8 cellular contexts compared by ENCODE assay signal in the genomic region with DNA sequence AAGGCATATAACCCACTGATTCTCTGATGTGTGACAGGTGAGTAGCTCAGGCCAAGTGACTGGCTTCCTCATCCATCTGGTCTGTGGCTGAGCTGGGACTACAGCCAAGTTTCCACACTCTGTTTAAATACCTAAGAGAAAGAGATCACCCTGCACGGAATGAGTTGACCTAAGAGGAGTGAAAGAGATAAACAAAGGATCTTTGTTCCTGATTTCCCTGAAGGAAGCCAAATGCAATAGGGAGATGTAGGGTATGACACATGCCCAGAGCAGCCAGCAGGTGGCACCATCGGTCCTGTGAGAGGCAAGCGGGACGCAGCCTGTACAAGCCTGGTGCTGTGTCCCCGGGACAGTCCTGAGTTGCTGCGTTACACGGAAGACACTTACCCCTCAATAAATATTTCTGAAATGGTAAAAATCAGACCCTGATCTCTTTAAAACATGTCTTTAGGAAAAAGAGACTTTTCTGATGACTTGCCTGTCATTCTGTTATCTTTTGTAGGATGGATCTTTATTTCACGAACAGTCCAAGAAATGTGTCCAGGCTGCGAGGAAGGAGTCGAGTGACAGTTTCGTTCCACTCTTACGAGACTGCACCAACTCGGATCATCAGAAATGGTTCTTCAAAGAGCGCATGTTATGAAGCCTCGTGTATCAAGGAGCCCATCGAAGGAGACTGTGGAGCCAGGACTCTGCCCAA. TPM values are rescaled to one million over a fixed set of nuclear protein-coding genes. Genes with fewer than 3 reads are reported as not detected.
DNase-seq lines count a peak whose midpoint lies in the region; ATAC-seq and TF ChIP-seq lines count a peak whose summit lies in the region.

No MANE protein-coding gene starts in this region.

- BruUV-seq in Caco-2 (replicated peaks; lab: Mats Ljungman, UMichigan) (no TSS peak), IMR-90 (replicated peaks; lab: Mats Ljungman, UMichigan) (no TSS peak)

- H3K9me3 Mint-ChIP-seq in Caco-2 (ENCODE audit: unreplicated experiment) = no peaks in the 10 kb centered on the region
- no peaks in the 10 kb centered on the region for H3K9me3 Mint-ChIP-seq in natural killer cell treated with Interleukin-12 subunit alpha and Interleukin-12 subunit beta and Interleukin-15 and Interleukin-18, amount 100 ng/mL, for 72 hours
- no peaks in the 10 kb centered on the region for H3K9me3 Mint-ChIP-seq in stimulated activated effector memory CD8-positive, alpha-beta T cell treated with anti-CD3 and anti-CD28 coated beads, Interleukin-12 subunit alpha, Interleukin-12 subunit beta, amount 100 ng/mL, for 72 hours

- in situ Hi-C loops in IMR-90 (cut with MboI; ENCODE audit: low sequenced_read_pairs) = no loop called here

- TF ChIP-seq CTCF in Caco-2 (IDR thresholded peaks at IDR 0.05; ENCODE audit: insufficient read depth in 1 of 2, low read depth in 1 of 2, low read length in 1 of 2, severe bottlenecking in 1 of 2, unreplicated experiment in 1 of 2) (peak; percentile 92 to 94), IMR-90 (conservative IDR thresholded peaks at IDR 0.05; ENCODE audit: low read depth, low read length) (peak; percentile 93), fibroblast of lung (conservative IDR thresholded peaks at IDR 0.05 in 1 of 2, IDR thresholded peaks at IDR 0.05 in 1 of 2; ENCODE audit: low read depth in 1 of 2, low read length in 2 of 2) (peak; percentile 88 to 96)

- 38% methylated on average over 8 of the region's 16 CpGs; no CpG with 5 or more reads in 1 of the 2 experiments for WGBS in IMR-90 (ENCODE audit: extremely low coverage in 2 of 2, insufficient read length in 1 of 2), 2 experiments

- H3K18ac ChIP-seq in IMR-90 (ENCODE audit: low read depth, low read length) = peak overlapping the region; percentile 81

- H2BK5ac ChIP-seq in IMR-90 (ENCODE audit: low read depth, low read length, poor library complexity, severe bottlenecking) = peak overlapping the region; percentile 28

- peak; percentile 94 for TF ChIP-seq RAD21 in IMR-90 (IDR thresholded peaks at IDR 0.05; ENCODE audit: low read length)

- ATAC-seq in GM21381 (IDR thresholded peaks at IDR 0.05; ENCODE audit: unreplicated experiment) = peak; percentile 89
- ATAC-seq in IMR-90 (ENCODE audit: low read depth) = peak; percentile 99
- peak; percentile 89 to 93 for ATAC-seq in natural killer cell treated with Interleukin-12 subunit alpha and Interleukin-12 subunit beta and Interleukin-15 and Interleukin-18, amount 100 ng/mL, for 72 hours
- ATAC-seq in stimulated activated effector memory CD8-positive, alpha-beta T cell treated with anti-CD3 and anti-CD28 coated beads, Interleukin-12 subunit alpha, Interleukin-12 subunit beta, amount 100 ng/mL, for 72 hours = peak; percentile 90

- peaks cover 23% of the 10 kb centered on the region for H3K4me1 Mint-ChIP-seq in Caco-2 (ENCODE audit: low read depth, unreplicated experiment)
- peaks cover 5 to 8% of the 10 kb centered on the region in 2 donors for H3K4me1 Mint-ChIP-seq in natural killer cell treated with Interleukin-12 subunit alpha and Interleukin-12 subunit beta and Interleukin-15 and Interleukin-18, amount 100 ng/mL, for 72 hours (ENCODE audit: low read depth in 2 of 2)
- peaks cover 10% of the 10 kb centered on the region for H3K4me1 Mint-ChIP-seq in stimulated activated effector memory CD8-positive, alpha-beta T cell treated with anti-CD3 and anti-CD28 coated beads, Interleukin-12 subunit alpha, Interleukin-12 subunit beta, amount 100 ng/mL, for 72 hours

- peak overlapping the region; percentile 93 for H3K14ac ChIP-seq in IMR-90 (replicated peaks; ENCODE audit: low read depth, low read length)

- no peak overlapping the region for H3K4me3 ChIP-seq in Caco-2 (ENCODE audit: low read depth, low read length)
- H3K4me3 ChIP-seq in IMR-90 (ENCODE audit: insufficient read depth, low read depth, low read length) = peak overlapping the region; percentile 2; the same call in 1 of the 2 replicates
- peak overlapping the region in 2 of 4 experiments; percentile 42 to 58 for H3K4me3 ChIP-seq in fibroblast of lung (replicated peaks in 1 of 4; ENCODE audit: control extremely low read depth in 1 of 4, insufficient read depth in 1 of 4, low read depth in 3 of 4, low read length in 4 of 4)

- H3K56ac ChIP-seq in IMR-90 (ENCODE audit: extremely low read depth, insufficient read depth, low read length) = 0 out of 2 replicates have a peak overlapping the region, but pooled peaks have one; percentile 7

- no peaks in the 10 kb centered on the region for H3K36me3 Mint-ChIP-seq in Caco-2 (ENCODE audit: insufficient read depth, unreplicated experiment)
- H3K36me3 Mint-ChIP-seq in natural killer cell treated with Interleukin-12 subunit alpha and Interleukin-12 subunit beta and Interleukin-15 and Interleukin-18, amount 100 ng/mL, for 72 hours = no peaks in the 10 kb centered on the region
- H3K36me3 Mint-ChIP-seq in stimulated activated effector memory CD8-positive, alpha-beta T cell treated with anti-CD3 and anti-CD28 coated beads, Interleukin-12 subunit alpha, Interleukin-12 subunit beta, amount 100 ng/mL, for 72 hours = no peaks in the 10 kb centered on the region

- peak overlapping the region; percentile 81 for H3K4ac ChIP-seq in IMR-90 (ENCODE audit: low read depth, low read length)

- DNase-seq in Caco-2 (peak; percentile 88), IMR-90 (peak; percentile 98), fibroblast of lung (ENCODE audit: low read depth in 2 of 2) (peak; percentile 89 to 92)
- DNase-seq in activated T-cell treated with anti-CD3 and anti-CD28 coated beads, Interleukin-2, amount 50 U/mL, for 48 hours = peak; percentile 81 to 85
- DNase-seq in natural killer cell treated with Interleukin-12 subunit alpha and Interleukin-12 subunit beta and Interleukin-15 and Interleukin-18, amount 100 ng/mL, for 72 hours (ENCODE audit: low spot score) = peak; percentile 84
- peak; percentile 64 to 81 for DNase-seq in stimulated activated effector memory CD8-positive, alpha-beta T cell treated with anti-CD3 and anti-CD28 coated beads, Interleukin-12 subunit alpha, Interleukin-12 subunit beta, amount 100 ng/mL, for 72 hours (ENCODE audit: low spot score in 2 of 2)

- peak overlapping the region; percentile 64 for H2BK20ac ChIP-seq in IMR-90 (ENCODE audit: low read depth, low read length)

- POLR2A ChIA-PET in Caco-2 (lab: Charles Lee) (interaction anchor here (0.5 kb wide), 1 partner anchor 149 kb away, joined by 3 read pairs; no protein-coding TSS in a partner anchor), IMR-90 (lab: Charles Lee; ENCODE audit: unreplicated experiment) (no interaction called here)

- TF ChIP-seq POLR2A in IMR-90 (IDR thresholded peaks at IDR 0.05; ENCODE audit: low read depth, low read length) = no peak

- no peaks in the 10 kb centered on the region for H3K27me3 Mint-ChIP-seq in Caco-2 (ENCODE audit: insufficient read depth, unreplicated experiment)
- no peaks in the 10 kb centered on the region for H3K27me3 Mint-ChIP-seq in natural killer cell treated with Interleukin-12 subunit alpha and Interleukin-12 subunit beta and Interleukin-15 and Interleukin-18, amount 100 ng/mL, for 72 hours

- peak overlapping the region; percentile 54 for H4K5ac ChIP-seq in IMR-90 (ENCODE audit: low read depth, low read length)

- H3K9ac ChIP-seq in IMR-90 (ENCODE audit: low read depth, low read length) = peak overlapping the region; percentile 52
- H3K9ac ChIP-seq in fibroblast of lung (ENCODE audit: insufficient read depth, low read length) = no peak overlapping the region

- H2BK120ac ChIP-seq in IMR-90 (ENCODE audit: low read depth, low read length) = peak overlapping the region; percentile 84

- intact Hi-C loops in Caco-2 (cut with micrococcal nuclease; ENCODE audit: unreplicated experiment) (loop anchor here (1.0 kb wide), 3 partner anchors 127 to 292 kb away; no protein-coding TSS in a partner anchor), IMR-90 (cut with micrococcal nuclease) (loop anchor here (1.0 to 2.0 kb wide), 4 partner anchors 151 to 534 kb away; a partner anchor contains a TSS)

- CTCF ChIA-PET in Caco-2 (lab: Charles Lee) (interaction anchor here (0.6 to 1.6 kb wide), 5 partner anchors 40 to 293 kb away, joined by 3 to 12 read pairs (median 4); no protein-coding TSS in a partner anchor), IMR-90 (lab: Yijun Ruan, JAX) (interaction anchor here (0.6 to 1.8 kb wide), 12 partner anchors 11 to 288 kb away, joined by 3 to 6 read pairs (median 3); no protein-coding TSS in a partner anchor)

- no peak overlapping the region for H3K27ac Mint-ChIP-seq in Caco-2 (ENCODE audit: unreplicated experiment)
- no peak overlapping the region for H3K27ac Mint-ChIP-seq in natural killer cell treated with Interleukin-12 subunit alpha and Interleukin-12 subunit beta and Interleukin-15 and Interleukin-18, amount 100 ng/mL, for 72 hours
- H3K27ac Mint-ChIP-seq in stimulated activated effector memory CD8-positive, alpha-beta T cell treated with anti-CD3 and anti-CD28 coated beads, Interleukin-12 subunit alpha, Interleukin-12 subunit beta, amount 100 ng/mL, for 72 hours = no peak overlapping the region

- H3K4me2 ChIP-seq in IMR-90 (ENCODE audit: low read depth, low read length) = peak overlapping the region; percentile 74
- peak overlapping the region; percentile 55 for H3K4me2 ChIP-seq in fibroblast of lung (ENCODE audit: extremely low read depth, insufficient read depth, low read length)

- no peaks in the 10 kb centered on the region for H3K79me1 ChIP-seq in IMR-90 (ENCODE audit: low read depth in 1 of 2, low read length in 2 of 2)

- peak overlapping the region; percentile 18 for H2AK9ac ChIP-seq in IMR-90 (replicated peaks; ENCODE audit: low read depth, low read length, poor library complexity)

- dilution Hi-C loops in IMR-90 (cut with HindIII; ENCODE audit: low sequenced_read_pairs, unreplicated experiment) = loop anchor here (25.0 kb wide), 1 partner anchor 289 kb away; no protein-coding TSS in a partner anchor

- H3K4me3 Mint-ChIP-seq in Caco-2 (ENCODE audit: unreplicated experiment) = peak overlapping the region; percentile 41
- H3K4me3 Mint-ChIP-seq in natural killer cell treated with Interleukin-12 subunit alpha and Interleukin-12 subunit beta and Interleukin-15 and Interleukin-18, amount 100 ng/mL, for 72 hours = no peak overlapping the region
- H3K4me3 Mint-ChIP-seq in stimulated activated effector memory CD8-positive, alpha-beta T cell treated with anti-CD3 and anti-CD28 coated beads, Interleukin-12 subunit alpha, Interleukin-12 subunit beta, amount 100 ng/mL, for 72 hours = no peak overlapping the region

- H2AK5ac ChIP-seq in IMR-90 (ENCODE audit: low read depth, low read length) = peak overlapping the region; percentile 54

- H3K36me3 ChIP-seq in Caco-2 (ENCODE audit: control insufficient read depth, insufficient read depth, low read length) (no peaks in the 10 kb centered on the region), IMR-90 (ENCODE audit: control insufficient read depth, insufficient read depth, low read length) (no peaks in the 10 kb centered on the region), fibroblast of lung (ENCODE audit: control insufficient read depth, insufficient read depth, low read length) (no peaks in the 10 kb centered on the region)

- H3K9me3 ChIP-seq in Caco-2 = no peaks in the 10 kb centered on the region
- no peaks in the 10 kb centered on the region for H3K9me3 ChIP-seq in IMR-90 (ENCODE audit: control insufficient read depth, insufficient read depth, low read length)
- H3K9me3 ChIP-seq in fibroblast of lung (ENCODE audit: control insufficient read depth, insufficient read depth, low read depth, low read length) = no peaks in the 10 kb centered on the region

- peak overlapping the region in 1 of 2 experiments; percentile 62; a peak in 2 of 4 replicates for H4K8ac ChIP-seq in IMR-90 (ENCODE audit: low read depth in 2 of 2, low read length in 2 of 2)

- H3K27ac ChIP-seq in IMR-90 (ENCODE audit: insufficient read depth, low read length) = peak overlapping the region; percentile 15; the same call in 1 of the 2 replicates
- no peak overlapping the region for H3K27ac ChIP-seq in fibroblast of lung (ENCODE audit: insufficient read depth, low read length)

- no peaks in the 10 kb centered on the region for H4K20me1 ChIP-seq in IMR-90 (ENCODE audit: insufficient read depth, low read length)
- H4K20me1 ChIP-seq in fibroblast of lung (ENCODE audit: control insufficient read depth, extremely low read depth, insufficient read depth, low read length) = no peaks in the 10 kb centered on the region

- H2AFZ ChIP-seq in IMR-90 (replicated peaks; ENCODE audit: low read length, poor library complexity) (peak overlapping the region; percentile 77), fibroblast of lung (ENCODE audit: low read length) (peak overlapping the region; percentile 37)

- H3K4me1 ChIP-seq in Caco-2 = peaks cover 14% of the 10 kb centered on the region
- H3K4me1 ChIP-seq in IMR-90 (ENCODE audit: control insufficient read depth, insufficient read depth, low read length) = peaks cover 9% of the 10 kb centered on the region
- H3K4me1 ChIP-seq in fibroblast of lung (ENCODE audit: control insufficient read depth, extremely low read depth, insufficient read depth, low read length) = no peaks in the 10 kb centered on the region

- H3K23ac ChIP-seq in IMR-90 (ENCODE audit: low read depth, low read length) = peak overlapping the region; percentile 54; the same call in 1 of the 2 replicates

- H3K27me3 ChIP-seq in Caco-2 (replicated peaks; ENCODE audit: control insufficient read depth, insufficient read depth, low read length) (no peaks in the 10 kb centered on the region), IMR-90 (ENCODE audit: control insufficient read depth, insufficient read depth, low read length) (peaks cover 6% of the 10 kb centered on the region; the same call in 1 of the 2 replicates), fibroblast of lung (ENCODE audit: control insufficient read depth, insufficient read depth, low read length) (no peaks in the 10 kb centered on the region)

- peaks cover 7% of the 10 kb centered on the region for H3K9me1 ChIP-seq in IMR-90 (ENCODE audit: insufficient read depth, low read length)

- H3K79me2 ChIP-seq in fibroblast of lung (ENCODE audit: control insufficient read depth, insufficient read depth, low read length) = no peaks in the 10 kb centered on the region

- peak overlapping the region; percentile 12; the same call in 1 of the 2 replicates for H4K91ac ChIP-seq in IMR-90 (ENCODE audit: insufficient read depth, low read depth, low read length)

- H2BK15ac ChIP-seq in IMR-90 (ENCODE audit: low read depth, low read length) = peak overlapping the region; percentile 77

RNA-seq across cellular contexts. Expression of a gene that starts 41.1 kb away (rescaled TPM):
- total RNA-seq in Caco-2 (2022) (3.6 and 3.9 TPM in 2 replicates), IMR-90 (2012; rRNA removed) (2.5 TPM in 2 replicates), fibroblast of lung (18.2 and 27.2 TPM in 2 replicates)
- polyA plus RNA-seq in IMR-90 (2012; rRNA removed) (2.0 and 2.3 TPM in 2 replicates), fibroblast of lung (9.4 and 16.5 TPM in 2 replicates)
- polyA plus RNA-seq in IMR-90 (2012; cell fraction: cytosol; rRNA removed) = 1.8 and 4.3 TPM in 2 replicates
- 2.1 and 6.0 TPM in 2 replicates for polyA plus RNA-seq in IMR-90 (2012; cell fraction: nucleus; rRNA removed; ENCODE audit: low replicate concordance)
- not detected for polyA plus RNA-seq in PFSK-1 (2012; ENCODE audit: insufficient read length, low read depth)
- polyA plus RNA-seq in fibroblast of lung (2012) = 6.7 and 11.6 TPM in 2 replicates
- polyA minus RNA-seq in fibroblast of lung (ENCODE audit: low replicate concordance) = 6.4 and 12.1 TPM in 2 replicates
- total RNA-seq in natural killer cell treated with Interleukin-12 subunit alpha and Interleukin-12 subunit beta and Interleukin-15 and Interleukin-18, amount 100 ng/mL, for 72 hours = 1 to 10 TPM; 1.8 to 4.1 TPM

RNA-seq across cellular contexts. Expression of a gene that starts 52.2 kb away (rescaled TPM):
- total RNA-seq in Caco-2 (2022) (21.1 and 27.8 TPM in 2 replicates), IMR-90 (2012; rRNA removed) (8.6 and 9.0 TPM in 2 replicates), fibroblast of lung (9.6 and 10.3 TPM in 2 replicates)
- polyA plus RNA-seq in IMR-90 (2012; rRNA removed) (23.6 and 24.0 TPM in 2 replicates), fibroblast of lung (7.3 and 10.0 TPM in 2 replicates)
- polyA plus RNA-seq in IMR-90 (2012; cell fraction: cytosol; rRNA removed) = 16.4 and 20.2 TPM in 2 replicates
- polyA plus RNA-seq in IMR-90 (2012; cell fraction: nucleus; rRNA removed; ENCODE audit: low replicate concordance) = 78.2 and 92.5 TPM in 2 replicates
- polyA plus RNA-seq in PFSK-1 (2012; ENCODE audit: insufficient read length, low read depth) = 38.3 TPM
- 12.0 and 14.2 TPM in 2 replicates for polyA plus RNA-seq in fibroblast of lung (2012)
- polyA minus RNA-seq in fibroblast of lung (ENCODE audit: low replicate concordance) = 8.8 and 13.5 TPM in 2 replicates
- 10 to 100 TPM in 1 of 2 donors, 1 to 10 TPM in 1; 7.0 to 18.5 TPM for total RNA-seq in natural killer cell treated with Interleukin-12 subunit alpha and Interleukin-12 subunit beta and Interleukin-15 and Interleukin-18, amount 100 ng/mL, for 72 hours
